Comparison of ENCODE assay signal across 8 cellular contexts in the genomic region with DNA sequence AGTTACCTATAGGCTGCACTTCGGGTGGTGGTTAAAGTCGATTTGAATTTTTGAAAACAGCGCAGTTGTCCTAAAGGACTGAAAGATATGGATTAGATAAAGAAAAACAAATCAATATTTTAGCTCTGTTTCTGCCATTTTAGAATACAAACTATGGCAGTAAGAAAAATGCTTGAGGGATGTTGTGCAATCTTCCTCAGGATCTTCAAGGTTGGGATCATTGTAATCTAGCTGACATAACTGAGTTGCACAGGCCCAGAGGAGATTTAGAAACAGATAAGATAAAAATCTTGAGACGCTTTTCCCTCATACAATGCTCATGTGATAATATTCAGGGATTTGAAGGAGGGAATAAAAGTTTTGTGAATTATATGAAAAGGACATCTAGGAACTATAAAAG. TPM values are rescaled to one million over a fixed set of nuclear protein-coding genes. Genes with fewer than 3 reads are reported as not detected.
A peak's percentile ranks its signal among the peaks of the same experiment; 100 is the strongest.
DNase-seq lines count a peak whose midpoint lies in the region; TF ChIP-seq lines count a peak whose summit lies in the region.

No MANE protein-coding gene starts in this region.

- intact Hi-C loops in activated CD4-positive, alpha-beta memory T cell treated with anti-CD3 and anti-CD28 coated beads for 36 hours (cut with micrococcal nuclease): loop anchor here (2.0 to 5.0 kb wide), 6 partner anchors 59 to 1304 kb away; partner anchors contain the start of genes FUCA2, NMBR and VTA1
- intact Hi-C loops in testis (cut with DNase I; ENCODE audit: low total_unique reads): no loop called here

- H3K36me3 ChIP-seq in iPS-18a (ENCODE audit: control insufficient read depth, low read depth, low read length): no peaks in the 10 kb centered on the region
- H3K36me3 ChIP-seq in testis (ENCODE audit: low read depth, missing control alignments): no peaks in the 10 kb centered on the region

- H3K4me1 ChIP-seq in iPS-18a (ENCODE audit: control insufficient read depth, low read depth, low read length): peaks cover 4% of the 10 kb centered on the region
- peaks cover 14% of the 10 kb centered on the region for H3K4me1 ChIP-seq in testis

- peaks cover 36% of the 10 kb centered on the region for H3K4me1 Mint-ChIP-seq in activated CD4-positive, alpha-beta T cell treated with anti-CD3 and anti-CD28 coated beads, Interleukin-2, amount 10 ng/mL, durations not matched to agents 7 days and 5 days
- H3K4me1 Mint-ChIP-seq in activated CD4-positive, alpha-beta memory T cell treated with anti-CD3 and anti-CD28 coated beads for 36 hours (ENCODE audit: low read depth): peaks cover 44% of the 10 kb centered on the region

- no peak for TF ChIP-seq CTCF in testis (IDR thresholded peaks at IDR 0.05)

- H3K27me3 ChIP-seq in iPS-18a (ENCODE audit: control insufficient read depth, insufficient read depth, low read length): no peaks in the 10 kb centered on the region
- H3K27me3 ChIP-seq in testis: no peaks in the 10 kb centered on the region

- H3K9me3 ChIP-seq in iPS-18a (ENCODE audit: control insufficient read depth, low read depth, low read length): no peaks in the 10 kb centered on the region
- no peaks in the 10 kb centered on the region for H3K9me3 ChIP-seq in testis

- WGBS in testis, 2 donors: 30 to 37% methylated on average over 4 of the region's 4 CpGs

- H3K27ac Mint-ChIP-seq in activated CD4-positive, alpha-beta T cell treated with anti-CD3 and anti-CD28 coated beads, Interleukin-2, amount 10 ng/mL, durations not matched to agents 7 days and 5 days: peak overlapping the region; percentile 98
- H3K27ac Mint-ChIP-seq in activated CD4-positive, alpha-beta memory T cell treated with anti-CD3 and anti-CD28 coated beads for 36 hours: peak overlapping the region; percentile 91

- H3K4me3 Mint-ChIP-seq in activated CD4-positive, alpha-beta T cell treated with anti-CD3 and anti-CD28 coated beads, Interleukin-2, amount 10 ng/mL, durations not matched to agents 7 days and 5 days: peak overlapping the region; percentile 94
- H3K4me3 Mint-ChIP-seq in activated CD4-positive, alpha-beta memory T cell treated with anti-CD3 and anti-CD28 coated beads for 36 hours: peak overlapping the region; percentile 88

- H3K9ac ChIP-seq in iPS-18a (ENCODE audit: low read length): peak overlapping the region; percentile 63

- no peak overlapping the region for H3K27ac ChIP-seq in iPS-18a (ENCODE audit: low read length)
- H3K27ac ChIP-seq in testis: peak overlapping the region in 1 of 2 donors; percentile 56

- DNase-seq in activated CD4-positive, alpha-beta T cell treated with anti-CD3 and anti-CD28 coated beads, Interleukin-2, amount 10 ng/mL, durations not matched to agents 7 days and 5 days: no peak
- DNase-seq in activated CD4-positive, alpha-beta T cell treated with anti-CD3 and anti-CD28 coated beads, Interleukin-2, amount 50 U/mL, for 48 hours: no peak
- DNase-seq in activated CD4-positive, alpha-beta memory T cell treated with anti-CD3 and anti-CD28 coated beads for 36 hours: no peak
- DNase-seq in testis (no peak), superior temporal gyrus (ENCODE audit: extremely low spot score) (no peak), midbrain (lab: John Stamatoyannopoulos, UW) (no peak), NCI-H524 treated with DMSO at 0.1 percent for 48 hours (lab: John Stamatoyannopoulos, UW) (no peak)

- H3K9me3 Mint-ChIP-seq in activated CD4-positive, alpha-beta T cell treated with anti-CD3 and anti-CD28 coated beads, Interleukin-2, amount 10 ng/mL, durations not matched to agents 7 days and 5 days: no peaks in the 10 kb centered on the region
- no peaks in the 10 kb centered on the region for H3K9me3 Mint-ChIP-seq in activated CD4-positive, alpha-beta memory T cell treated with anti-CD3 and anti-CD28 coated beads for 36 hours

- peaks cover 9% of the 10 kb centered on the region for H3K36me3 Mint-ChIP-seq in activated CD4-positive, alpha-beta T cell treated with anti-CD3 and anti-CD28 coated beads, Interleukin-2, amount 10 ng/mL, durations not matched to agents 7 days and 5 days (ENCODE audit: low read depth)
- H3K36me3 Mint-ChIP-seq in activated CD4-positive, alpha-beta memory T cell treated with anti-CD3 and anti-CD28 coated beads for 36 hours: peaks cover 1% of the 10 kb centered on the region

- no peaks in the 10 kb centered on the region for H3K27me3 Mint-ChIP-seq in activated CD4-positive, alpha-beta T cell treated with anti-CD3 and anti-CD28 coated beads, Interleukin-2, amount 10 ng/mL, durations not matched to agents 7 days and 5 days
- no peaks in the 10 kb centered on the region for H3K27me3 Mint-ChIP-seq in activated CD4-positive, alpha-beta memory T cell treated with anti-CD3 and anti-CD28 coated beads for 36 hours

- H3K4me3 ChIP-seq in iPS-18a (ENCODE audit: low read length): peak overlapping the region; percentile 91
- peak overlapping the region; percentile 60 to 71 for H3K4me3 ChIP-seq in testis

- no peak for TF ChIP-seq POLR2A in testis (IDR thresholded peaks at IDR 0.05)

- CTCF ChIA-PET in activated CD4-positive, alpha-beta T cell treated with anti-CD3 and anti-CD28 coated beads, Interleukin-2, amount 10 ng/mL, durations not matched to agents 7 days and 5 days (lab: Charles Lee): interaction anchor here (1.3 to 1.6 kb wide), 2 partner anchors 9 to 82 kb away, joined by 3 read pairs; no protein-coding TSS in a partner anchor
- CTCF ChIA-PET in activated CD4-positive, alpha-beta memory T cell treated with anti-CD3 and anti-CD28 coated beads for 36 hours (lab: Charles Lee): interaction anchor here (1.5 kb wide), 2 partner anchors 55 to 60 kb away, joined by 4 to 5 read pairs; partner anchors contain the start of gene FUCA2

- POLR2A ChIA-PET in activated CD4-positive, alpha-beta T cell treated with anti-CD3 and anti-CD28 coated beads, Interleukin-2, amount 10 ng/mL, durations not matched to agents 7 days and 5 days (lab: Charles Lee): no interaction called here
- POLR2A ChIA-PET in activated CD4-positive, alpha-beta memory T cell treated with anti-CD3 and anti-CD28 coated beads for 36 hours (lab: Charles Lee): interaction anchor here (1.4 kb wide), 1 partner anchor 87 kb away, joined by 10 read pairs; no protein-coding TSS in a partner anchor

RNA-seq across cellular contexts. Expression of gene PEX3, which starts 0.9 kb away (rescaled TPM):
- total RNA-seq in activated CD4-positive, alpha-beta T cell treated with anti-CD3 and anti-CD28 coated beads, Interleukin-2, amount 10 ng/mL, durations not matched to agents 7 days and 5 days: 10 to 100 TPM; 16.9 to 20.5 TPM
- 10 to 100 TPM; 19.7 to 21.1 TPM for total RNA-seq in activated CD4-positive, alpha-beta memory T cell treated with anti-CD3 and anti-CD28 coated beads for 36 hours
- total RNA-seq in testis: 10 to 100 TPM; 16.6 to 22.8 TPM
- 33.1 TPM for polyA plus RNA-seq in testis (ENCODE audit: insufficient read depth, low read depth, low replicate concordance)

RNA-seq across cellular contexts. Expression of gene ADAT2, which starts 1.0 kb away (rescaled TPM):
- total RNA-seq in activated CD4-positive, alpha-beta T cell treated with anti-CD3 and anti-CD28 coated beads, Interleukin-2, amount 10 ng/mL, durations not matched to agents 7 days and 5 days: 10 to 100 TPM; 19.1 to 20.2 TPM
- total RNA-seq in activated CD4-positive, alpha-beta memory T cell treated with anti-CD3 and anti-CD28 coated beads for 36 hours: 10 to 100 TPM; 26.0 to 27.0 TPM
- 1 to 10 TPM; 5.7 TPM for total RNA-seq in testis
- 3.6 TPM for polyA plus RNA-seq in testis (ENCODE audit: insufficient read depth, low read depth, low replicate concordance)

RNA-seq across cellular contexts. Expression of gene FUCA2, which starts 60.0 kb away (rescaled TPM):
- 10 to 100 TPM in 1 of 2 experiments, 1 to 10 TPM in 1; 6.5 to 10.0 TPM for total RNA-seq in activated CD4-positive, alpha-beta T cell treated with anti-CD3 and anti-CD28 coated beads, Interleukin-2, amount 10 ng/mL, durations not matched to agents 7 days and 5 days
- 10 to 100 TPM; 16.5 to 16.8 TPM for total RNA-seq in activated CD4-positive, alpha-beta memory T cell treated with anti-CD3 and anti-CD28 coated beads for 36 hours
- 10 to 100 TPM; 20.0 to 29.4 TPM for total RNA-seq in testis
- 25.3 TPM for polyA plus RNA-seq in testis (ENCODE audit: insufficient read depth, low read depth, low replicate concordance)
